Comparison of ENCODE assay signal across 31 cellular contexts in the genomic region with DNA sequence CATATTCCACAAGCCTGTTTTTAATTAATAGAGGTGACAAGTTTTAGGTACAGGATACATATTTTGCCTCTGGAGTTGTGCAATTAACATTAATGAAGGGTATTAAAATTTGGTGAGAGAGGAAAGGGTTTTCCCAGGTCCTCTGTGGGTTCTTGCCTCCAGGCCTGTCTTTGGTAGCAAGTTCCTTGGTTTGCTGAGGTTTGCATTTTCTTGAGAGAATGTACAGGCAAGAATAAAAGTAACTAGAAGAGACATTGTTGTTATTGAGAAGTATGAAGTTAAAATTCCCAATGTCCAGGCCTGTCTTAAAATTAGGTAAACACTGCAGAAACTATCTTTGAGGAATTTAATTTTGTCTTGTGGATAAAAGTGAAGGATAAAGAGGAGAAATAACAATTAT.
"Had no signal": no experiment of that assay in that cellular context is flagged by ENCODE, and none has a peak within 500 bp of the region (broad histone marks: within the 10 kb centered on the region; RNA-seq: fewer than 3 reads in every experiment).

No MANE protein-coding gene starts in this region.

- H3K4me3 Mint-ChIP-seq: activated CD4-positive, alpha-beta T cell treated with anti-CD3 and anti-CD28 coated beads, Interleukin-2, amount 10 ng/mL, durations not matched to agents 7 days and 5 days; activated CD8-positive, alpha-beta T cell treated with anti-CD3 and anti-CD28 coated beads for 36 hours; activated naive CD4-positive, alpha-beta T cell treated with anti-CD3 and anti-CD28 coated beads, Interleukin-2, amount 50 U/mL, for 24 hours; activated naive CD8-positive, alpha-beta T cell treated with anti-CD3 and anti-CD28 coated beads for 36 hours; activated naive CD8-positive, alpha-beta T cell treated with anti-CD3 and anti-CD28 coated beads, Interleukin-2, amount 50 U/mL, for 24 hours; activated T-cell treated with anti-CD3 and anti-CD28 coated beads, Interleukin-2, amount 50 U/mL, for 4 hours; activated T-helper 17 cell treated with anti-CD3 and anti-CD28 coated beads, Interleukin-2, amount 50 U/mL, for 72 hours; brain; WTC11 had no signal

- H3K4me1 Mint-ChIP-seq: activated CD4-positive, alpha-beta T cell treated with anti-CD3 and anti-CD28 coated beads, Interleukin-2, amount 10 ng/mL, durations not matched to agents 7 days and 5 days; activated naive CD4-positive, alpha-beta T cell treated with anti-CD3 and anti-CD28 coated beads, Interleukin-2, amount 50 U/mL, for 24 hours; activated naive CD8-positive, alpha-beta T cell treated with anti-CD3 and anti-CD28 coated beads for 36 hours; activated naive CD8-positive, alpha-beta T cell treated with anti-CD3 and anti-CD28 coated beads, Interleukin-2, amount 50 U/mL, for 24 hours; activated T-helper 17 cell treated with anti-CD3 and anti-CD28 coated beads, Interleukin-2, amount 50 U/mL, for 72 hours; brain had no signal

- H3K27ac ChIP-seq: adrenal gland, ascending aorta, breast epithelium, cardiac muscle cell, colonic mucosa, epithelial cell of prostate had no signal

- H3K36me3 ChIP-seq: adrenal gland, ascending aorta, breast epithelium, cardiac muscle cell, colonic mucosa had no signal

- H3K4me1 ChIP-seq: adrenal gland, ascending aorta, breast epithelium, colonic mucosa had no signal

- H3K27ac Mint-ChIP-seq: activated CD4-positive, alpha-beta T cell treated with anti-CD3 and anti-CD28 coated beads, Interleukin-2, amount 10 ng/mL, durations not matched to agents 7 days and 5 days; activated CD8-positive, alpha-beta T cell treated with anti-CD3 and anti-CD28 coated beads for 36 hours; activated naive CD4-positive, alpha-beta T cell treated with anti-CD3 and anti-CD28 coated beads, Interleukin-2, amount 50 U/mL, for 24 hours; activated naive CD8-positive, alpha-beta T cell treated with anti-CD3 and anti-CD28 coated beads for 36 hours; activated naive CD8-positive, alpha-beta T cell treated with anti-CD3 and anti-CD28 coated beads, Interleukin-2, amount 50 U/mL, for 24 hours; activated T-helper 17 cell treated with anti-CD3 and anti-CD28 coated beads, Interleukin-2, amount 50 U/mL, for 72 hours; brain; WTC11 had no signal

- H3K27me3 Mint-ChIP-seq: activated CD4-positive, alpha-beta T cell treated with anti-CD3 and anti-CD28 coated beads, Interleukin-2, amount 10 ng/mL, durations not matched to agents 7 days and 5 days; activated CD8-positive, alpha-beta T cell treated with anti-CD3 and anti-CD28 coated beads for 36 hours; activated naive CD4-positive, alpha-beta T cell treated with anti-CD3 and anti-CD28 coated beads, Interleukin-2, amount 50 U/mL, for 24 hours; activated naive CD8-positive, alpha-beta T cell treated with anti-CD3 and anti-CD28 coated beads for 36 hours; activated naive CD8-positive, alpha-beta T cell treated with anti-CD3 and anti-CD28 coated beads, Interleukin-2, amount 50 U/mL, for 24 hours; activated T-helper 17 cell treated with anti-CD3 and anti-CD28 coated beads, Interleukin-2, amount 50 U/mL, for 72 hours; brain had no signal

- H3K4me3 ChIP-seq: adrenal gland, ascending aorta, breast epithelium, cardiac muscle cell, colonic mucosa had no signal

- H3K9me3 ChIP-seq: adrenal gland, colonic mucosa had no signal

- ATAC-seq: activated CD8-positive, alpha-beta T cell treated with anti-CD3 and anti-CD28 coated beads for 36 hours; activated naive CD8-positive, alpha-beta T cell treated with anti-CD3 and anti-CD28 coated beads, Interleukin-2, amount 50 U/mL, for 24 hours; activated T-cell treated with anti-CD3 and anti-CD28 coated beads, Interleukin-2, amount 50 U/mL, for 4 hours; activated T-helper 17 cell treated with anti-CD3 and anti-CD28 coated beads, Interleukin-2, amount 50 U/mL, for 72 hours had no signal

- H3K36me3 Mint-ChIP-seq: brain had no signal

- H3K27me3 ChIP-seq: adrenal gland, ascending aorta, breast epithelium, cardiac muscle cell, colonic mucosa had no signal

- DNase-seq: activated CD4-positive, alpha-beta T cell treated with anti-CD3 and anti-CD28 coated beads for 1 hour; activated CD4-positive, alpha-beta T cell treated with anti-CD3 and anti-CD28 coated beads for 4 hours; activated CD4-positive, alpha-beta T cell treated with anti-CD3 and anti-CD28 coated beads, Interleukin-2, amount 10 ng/mL, durations not matched to agents 7 days and 5 days; activated CD4-positive, alpha-beta T cell treated with anti-CD3 and anti-CD28 coated beads, Interleukin-2, amount 50 U/mL, for 4 hours; activated CD8-positive, alpha-beta memory T cell treated with anti-CD3 and anti-CD28 coated beads for 24 hours; activated CD8-positive, alpha-beta T cell treated with anti-CD3 and anti-CD28 coated beads for 36 hours; activated effector memory CD4-positive, alpha-beta T cell treated with Interleukin-2 at 50 U/mL for 16 hours; activated gamma-delta T cell treated with Interleukin-2 at 50 U/mL for 16 hours; activated naive CD4-positive, alpha-beta T cell treated with Interleukin-2 at 50 U/mL for 16 hours; activated naive CD8-positive, alpha-beta T cell treated with anti-CD3 and anti-CD28 coated beads for 36 hours; activated naive CD8-positive, alpha-beta T cell treated with anti-CD3 and anti-CD28 coated beads, Interleukin-2, amount 50 U/mL, for 24 hours; activated T-cell treated with anti-CD3 and anti-CD28 coated beads, Interleukin-2, amount 50 U/mL, for 4 hours; adrenal gland; central memory CD4-positive, alpha-beta T cell; cerebellar nuclear complex; colonic mucosa; effector CD8-positive, alpha-beta T cell; foreskin fibroblast; head of caudate nucleus; T-helper 2 cell had no signal

- FAIRE-seq: endometrium, endothelial cell of umbilical vein, frontal cortex had no signal
